1 cellular context compared by ENCODE assay signal in the genomic region with DNA sequence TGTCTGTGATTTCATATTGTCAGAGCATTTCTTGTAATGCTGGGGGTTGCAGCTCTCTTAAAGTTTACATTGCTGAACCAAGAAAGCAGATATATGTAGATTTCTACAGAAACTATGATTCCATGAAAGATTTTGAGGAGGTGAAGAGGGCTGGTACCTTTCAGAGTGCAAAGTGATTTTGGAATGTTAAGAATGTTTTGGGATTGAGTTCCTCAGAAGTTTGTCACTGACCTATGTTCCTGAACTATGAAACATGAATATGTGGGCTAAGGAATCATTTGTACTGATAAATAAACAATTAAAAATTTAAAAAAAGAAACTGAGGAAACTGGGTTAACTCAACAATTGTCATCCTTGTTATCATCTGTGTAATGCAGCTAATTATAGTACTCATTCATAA.
TF ChIP-seq lines count a peak whose summit lies in the region.

No MANE protein-coding gene starts in this region.

TF ChIP-seq in SK-N-SH treated with all-trans-retinoic acid at 6 μM for 48 hours, 23 proteins besides CTCF, POLR2A, EP300 and RAD21:
- no peak for TF ChIP-seq ESRRG (CRISPR knock-in tag; IDR thresholded peaks at IDR 0.05)
- TF ChIP-seq OSR1 (CRISPR knock-in tag; IDR thresholded peaks at IDR 0.05): no peak
- TF ChIP-seq RARB (CRISPR knock-in tag; IDR thresholded peaks at IDR 0.05): no peak
- no peak for TF ChIP-seq CSDC2 (CRISPR knock-in tag; IDR thresholded peaks at IDR 0.05)
- no peak for TF ChIP-seq ISL1 (CRISPR knock-in tag; IDR thresholded peaks at IDR 0.05)
- TF ChIP-seq GLIS3 (CRISPR knock-in tag; IDR thresholded peaks at IDR 0.05): no peak
- no peak for TF ChIP-seq SNAI2 (CRISPR knock-in tag; IDR thresholded peaks at IDR 0.05)
- no peak for TF ChIP-seq ZFP30 (CRISPR knock-in tag; IDR thresholded peaks at IDR 0.05)
- TF ChIP-seq, protein P1, sequence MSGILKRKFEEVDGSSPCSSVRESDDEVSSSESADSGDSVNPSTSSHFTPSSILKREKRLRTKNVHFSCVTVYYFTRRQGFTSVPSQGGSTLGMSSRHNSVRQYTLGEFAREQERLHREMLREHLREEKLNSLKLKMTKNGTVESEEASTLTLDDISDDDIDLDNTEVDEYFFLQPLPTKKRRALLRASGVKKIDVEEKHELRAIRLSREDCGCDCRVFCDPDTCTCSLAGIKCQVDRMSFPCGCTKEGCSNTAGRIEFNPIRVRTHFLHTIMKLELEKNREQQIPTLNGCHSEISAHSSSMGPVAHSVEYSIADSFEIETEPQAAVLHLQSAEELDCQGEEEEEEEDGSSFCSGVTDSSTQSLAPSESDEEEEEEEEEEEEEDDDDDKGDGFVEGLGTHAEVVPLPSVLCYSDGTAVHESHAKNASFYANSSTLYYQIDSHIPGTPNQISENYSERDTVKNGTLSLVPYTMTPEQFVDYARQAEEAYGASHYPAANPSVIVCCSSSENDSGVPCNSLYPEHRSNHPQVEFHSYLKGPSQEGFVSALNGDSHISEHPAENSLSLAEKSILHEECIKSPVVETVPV (CRISPR knock-in tag; IDR thresholded peaks at IDR 0.05): no peak
- no peak for TF ChIP-seq TOX (CRISPR knock-in tag; IDR thresholded peaks at IDR 0.05; ENCODE audit: borderline replicate concordance)
- TF ChIP-seq ZFP3 (CRISPR knock-in tag; IDR thresholded peaks at IDR 0.05): no peak
- no peak for TF ChIP-seq TCF4 (CRISPR knock-in tag; IDR thresholded peaks at IDR 0.05; ENCODE audit: borderline replicate concordance)
- TF ChIP-seq PPARA (CRISPR knock-in tag; IDR thresholded peaks at IDR 0.05; ENCODE audit: borderline replicate concordance): no peak
